ENCODE assay signal across 8 cellular contexts in the genomic region with DNA sequence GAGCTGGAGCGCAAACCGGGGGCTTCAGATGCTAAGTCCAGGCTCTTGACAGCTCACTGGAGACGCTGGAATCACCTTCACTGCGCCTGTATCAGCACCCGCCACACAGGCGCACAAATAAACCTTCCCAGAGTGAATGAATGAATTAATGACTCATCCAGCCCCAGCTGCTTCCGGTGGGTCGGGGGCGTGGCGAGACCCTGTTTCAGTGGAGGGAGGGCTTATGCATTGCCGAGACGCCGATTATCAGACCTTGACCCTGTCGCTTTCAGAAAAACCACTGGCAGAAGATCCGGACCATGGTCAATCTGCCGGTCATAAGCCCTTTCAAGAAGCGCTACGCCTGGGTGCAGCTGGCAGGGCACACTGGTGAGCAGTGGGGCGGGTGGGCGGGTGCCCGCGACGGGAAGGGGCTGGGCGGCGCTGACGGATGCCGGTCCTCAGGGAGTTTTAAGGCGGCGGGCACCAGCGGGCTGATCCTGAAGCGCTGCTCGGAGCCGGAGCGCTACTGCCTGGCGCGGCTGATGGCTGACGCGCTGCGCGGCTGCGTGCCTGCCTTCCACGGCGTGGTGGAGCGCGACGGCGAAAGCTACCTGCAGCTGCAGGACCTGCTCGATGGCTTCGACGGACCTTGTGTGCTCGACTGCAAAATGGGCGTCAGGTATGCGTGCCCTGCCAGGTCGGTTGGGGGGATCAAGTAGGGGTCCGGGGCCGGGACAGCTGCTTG. TPM values are rescaled to one million over a fixed set of nuclear protein-coding genes. Genes with fewer than 3 reads are reported as not detected.
DNase-seq lines count a peak whose midpoint lies in the region; ATAC-seq and TF ChIP-seq lines count a peak whose summit lies in the region.

No MANE protein-coding gene starts in this region.

- no TSS peak for BruUV-seq in PC-9 (replicated peaks; lab: Mats Ljungman, UMichigan)

- H3F3A ChIP-seq in PC-9 (ENCODE audit: insufficient read depth, low read depth) = no peaks in the 10 kb centered on the region

- no peak for TF ChIP-seq POLR2A in spleen (IDR thresholded peaks at IDR 0.05)

- DNase-seq in GM20000 (ENCODE audit: low spot score) = peak; percentile 71
- DNase-seq in activated CD4-positive, alpha-beta T cell treated with anti-CD3 and anti-CD28 coated beads, Interleukin-2, amount 50 U/mL, for 1 hour = peak; percentile 43
- DNase-seq in cardiac muscle cell (ENCODE audit: low read depth in 1 of 2, low spot score in 1 of 2) = peak in 1 of 2 donors; percentile 47
- peak; percentile 83 for DNase-seq in spleen
- no peak for DNase-seq in GF-D8 (lab: John Stamatoyannopoulos, UW)
- DNase-seq in PC-9 = no peak
- no peak for DNase-seq in cortex of kidney (lab: John Stamatoyannopoulos, UW)

- no peak for ATAC-seq in HG02840 (IDR thresholded peaks at IDR 0.05; ENCODE audit: low FRiP score, unreplicated experiment)

- H3K27me3 ChIP-seq in cardiac muscle cell = peaks cover 100% of the 10 kb centered on the region
- H3K27me3 ChIP-seq in spleen (replicated peaks in 1 of 7) = peaks cover 2 to 86% (median 38%) of the 10 kb centered on the region in 7 donors
- H3K27me3 ChIP-seq in PC-9 (ENCODE audit: insufficient read depth, low read depth) = no peaks in the 10 kb centered on the region

- no peak for TF ChIP-seq CTCF in GM20000 (IDR thresholded peaks at IDR 0.05; ENCODE audit: extremely low read depth, missing control alignments)
- no peak for TF ChIP-seq CTCF in cardiac muscle cell (IDR thresholded peaks at IDR 0.05; ENCODE audit: low read depth, low read length)
- TF ChIP-seq CTCF in spleen (IDR thresholded peaks at IDR 0.05 in 8 of 11, conservative IDR thresholded peaks at IDR 0.05 in 3 of 11) = no peak
- no peak for TF ChIP-seq CTCF in PC-9 (conservative IDR thresholded peaks at IDR 0.05)

- H3K4me1 ChIP-seq in cardiac muscle cell (ENCODE audit: low read depth) = no peaks in the 10 kb centered on the region
- H3K4me1 ChIP-seq in spleen = peaks cover 20 to 36% (median 26%) of the 10 kb centered on the region in 6 donors
- H3K4me1 ChIP-seq in PC-9 (replicated peaks; ENCODE audit: insufficient read depth) = no peaks in the 10 kb centered on the region

- 3 to 8% (median 5%) methylated on average over 15 to 56 of the region's 56 CpGs for WGBS in spleen, 5 donors

- no peaks in the 10 kb centered on the region for H3K9me3 ChIP-seq in cardiac muscle cell (ENCODE audit: low read depth)
- no peaks in the 10 kb centered on the region for H3K9me3 ChIP-seq in spleen
- H3K9me3 ChIP-seq in PC-9 (ENCODE audit: insufficient read depth, low read depth) = no peaks in the 10 kb centered on the region

- POLR2A ChIA-PET in PC-9 (lab: Charles Lee; ENCODE audit: unreplicated experiment) = no interaction called here

- H3K4me2 ChIP-seq in PC-9 = no peak overlapping the region

- no peaks in the 10 kb centered on the region for H3K36me3 ChIP-seq in cardiac muscle cell
- H3K36me3 ChIP-seq in spleen = no peaks in the 10 kb centered on the region
- H3K36me3 ChIP-seq in PC-9 (ENCODE audit: low read depth) = no peaks in the 10 kb centered on the region

- H4K20me1 ChIP-seq in PC-9 (ENCODE audit: insufficient read depth) = no peaks in the 10 kb centered on the region

- CTCF ChIA-PET in PC-9 (lab: Charles Lee) = no interaction called here

- H2AFZ ChIP-seq in PC-9 = no peak overlapping the region

- H3K79me2 ChIP-seq in PC-9 (ENCODE audit: low read depth) = no peaks in the 10 kb centered on the region

- H3K27ac ChIP-seq in cardiac muscle cell (no peak overlapping the region), spleen (no peak overlapping the region), PC-9 (no peak overlapping the region)

- intact Hi-C loops in spleen (cut with DNase I; ENCODE audit: low total_unique reads) = no loop called here
- intact Hi-C loops in PC-9 (cut with micrococcal nuclease; ENCODE audit: unreplicated experiment) = no loop called here

- H3K9me2 ChIP-seq in PC-9 (ENCODE audit: insufficient read depth) = no peaks in the 10 kb centered on the region

- peak overlapping the region; percentile 6 for H3K4me3 ChIP-seq in cardiac muscle cell
- H3K4me3 ChIP-seq in spleen = peak overlapping the region; percentile 16 to 66 (median 34)
- no peak overlapping the region for H3K4me3 ChIP-seq in PC-9

RNA-seq across cellular contexts. Expression of gene ITPKA, which starts 7.7 kb away (rescaled TPM):
- total RNA-seq in cardiac muscle cell (6.0 and 6.9 TPM in 2 replicates), spleen (under 1 TPM in 3 of 7 donors, not detected in 4; 0.17 to 0.51 (median 0.37) TPM), PC-9 (2021) (5.3 and 8.3 TPM in 2 replicates)
- polyA plus RNA-seq in cardiac muscle cell (1.4 and 6.4 TPM in 2 replicates), spleen (under 1 TPM; 0.09 to 0.19 (median 0.18) TPM)

RNA-seq across cellular contexts. Expression of gene LTK, which starts 12.3 kb away (rescaled TPM):
- total RNA-seq in cardiac muscle cell (2.6 and 3.7 TPM in 2 replicates), spleen (1 to 10 TPM; 2.0 to 7.0 (median 4.5) TPM), PC-9 (2021) (0.11 and 0.28 TPM in 2 replicates)
- polyA plus RNA-seq in cardiac muscle cell (3.0 and 4.4 TPM in 2 replicates), spleen (1 to 10 TPM in 2 of 3 donors, under 1 TPM in 1; 0.93 to 5.3 (median 4.5) TPM)

RNA-seq across cellular contexts. Expression of gene RPAP1, which starts 42.7 kb away (rescaled TPM):
- total RNA-seq in cardiac muscle cell (37.1 and 46.9 TPM in 2 replicates), spleen (10 to 100 TPM; 15.8 to 35.9 (median 27.7) TPM), PC-9 (2021) (47.7 and 51.4 TPM in 2 replicates)
- polyA plus RNA-seq in cardiac muscle cell (37.2 and 40.7 TPM in 2 replicates), spleen (10 to 100 TPM in 2 of 3 donors, 1 to 10 TPM in 1; 7.9 to 11.8 (median 10.2) TPM)

RNA-seq across cellular contexts. Expression of gene TYRO3, which starts 57.7 kb away (rescaled TPM):
- total RNA-seq in cardiac muscle cell (13.2 and 17.2 TPM in 2 replicates), spleen (10 to 100 TPM; 10.9 to 36.2 (median 21.4) TPM), PC-9 (2021) (30.3 and 30.8 TPM in 2 replicates)
- polyA plus RNA-seq in cardiac muscle cell (22.7 and 26.3 TPM in 2 replicates), spleen (1 to 10 TPM; 2.6 to 5.7 (median 4.3) TPM)

Comparison
In these comparisons a context has a peak if more than half of its experiments do, and no peak if none do; other contexts are left out.
1. DNase-seq: peak in GM20000 (single experiment), activated CD4-positive, alpha-beta T cell treated with anti-CD3 and anti-CD28 coated beads, Interleukin-2, amount 50 U/mL, for 1 hour (single experiment) and spleen (single experiment); none in GF-D8 (single experiment), PC-9 (0 of 2) and cortex of kidney (single experiment).